11 cellular contexts compared by ENCODE assay signal in genomic region chr16:1127101-1127500, GRCh38. TPM values are rescaled to one million over a fixed set of nuclear protein-coding genes. Genes with fewer than 3 reads are reported as not detected.
"Had no signal": no experiment of that assay in that cellular context is flagged by ENCODE, and none has a peak within 500 bp of the region (broad histone marks: within the 10 kb centered on the region; RNA-seq: fewer than 3 reads in every experiment).

No MANE protein-coding gene starts in this region.

- H3K36me3 ChIP-seq: HAP-1 had no signal

- H3K4me1 ChIP-seq: HAP-1 had no signal

- H2AFZ ChIP-seq: GM23248 had no signal

- ATAC-seq: HCT116 had no signal

- H3K27ac ChIP-seq: GM23248, HL-60 had no signal

- DNase-seq: GM23248, GOT3, HFFc6, IMR-90, KG1 had no signal

- H3K4me3 ChIP-seq: GM23248, HAP-1, K562 had no signal

- H3K9me3 ChIP-seq: HAP-1 had no signal

- H3K9ac ChIP-seq: GM23248 had no signal

- FAIRE-seq: H54, K562 had no signal

RNA-seq across cellular contexts. Expression of gene CACNA1H, which starts 25.8 kb away (rescaled TPM):
- total RNA-seq: HT1080 had no signal
- polyA plus RNA-seq: GM23248 had no signal

RNA-seq across cellular contexts. Expression of gene C1QTNF8, which starts 31.1 kb away (rescaled TPM):
- total RNA-seq: GM23248, HFFc6, HT1080, IMR-90, K562 had no signal
- polyA plus RNA-seq: GM23248, IMR-90, K562 had no signal

RNA-seq across cellular contexts. Expression of gene SSTR5, which starts 54.6 kb away (rescaled TPM):
- total RNA-seq: GM23248, HFFc6, HT1080, IMR-90, K562 had no signal
- polyA plus RNA-seq: GM23248, IMR-90, K562 had no signal
